ENCODE assay signal across 19 cellular contexts in genomic region chr4:125331116-125331515, GRCh38. TPM values are rescaled to one million over a fixed set of nuclear protein-coding genes. Genes with fewer than 3 reads are reported as not detected.
A peak's percentile ranks its signal among the peaks of the same experiment; 100 is the strongest.
DNase-seq lines count a peak whose midpoint lies in the region; ATAC-seq and TF ChIP-seq lines count a peak whose summit lies in the region.
"Had no signal": no experiment of that assay in that cellular context is flagged by ENCODE, and none has a peak within 500 bp of the region (broad histone marks: within the 10 kb centered on the region; RNA-seq: fewer than 3 reads in every experiment).

No MANE protein-coding gene starts in this region.

- H3K4me1 ChIP-seq in hepatocyte (ENCODE audit: insufficient read depth): no peaks in the 10 kb centered on the region
- H3K4me1 ChIP-seq: BE2C had no signal

- TF ChIP-seq CTCF in WERI-Rb-1 (IDR thresholded peaks at IDR 0.05; ENCODE audit: low read depth, low read length) (no peak), hepatocyte (IDR thresholded peaks at IDR 0.05; ENCODE audit: poor library complexity) (no peak)

- CTCF ChIA-PET in T-cell (lab: Charles Lee): no interaction called here

- no peaks in the 10 kb centered on the region for H3K9me3 Mint-ChIP-seq in T-cell
- H3K9me3 Mint-ChIP-seq: GM23338 had no signal

- H3K27ac ChIP-seq in WERI-Rb-1: no peak overlapping the region
- H3K27ac ChIP-seq in hepatocyte: no peak overlapping the region

- H3K4me3 Mint-ChIP-seq in T-cell: no peak overlapping the region
- H3K4me3 Mint-ChIP-seq: CD4-positive, CD25-positive, alpha-beta regulatory T cell; CD8-positive, alpha-beta memory T cell; GM23338; IgD-negative memory B cell had no signal

- POLR2A ChIA-PET in T-cell (lab: Charles Lee): no interaction called here

- no peaks in the 10 kb centered on the region for H3K4me1 Mint-ChIP-seq in T-cell
- H3K4me1 Mint-ChIP-seq: CD4-positive, CD25-positive, alpha-beta regulatory T cell; CD8-positive, alpha-beta memory T cell; GM23338; IgD-negative memory B cell had no signal

- peaks cover 90% of the 10 kb centered on the region for H3K79me2 ChIP-seq in hepatocyte

- no peak overlapping the region for H3K4me3 ChIP-seq in WERI-Rb-1 (ENCODE audit: low read depth, low read length)
- H3K4me3 ChIP-seq in hepatocyte: no peak overlapping the region
- H3K4me3 ChIP-seq: GM23338 had no signal

- no peaks in the 10 kb centered on the region for H3K9me3 ChIP-seq in WERI-Rb-1 (ENCODE audit: severe bottlenecking)
- no peaks in the 10 kb centered on the region for H3K9me3 ChIP-seq in hepatocyte (ENCODE audit: low read depth)
- H3K9me3 ChIP-seq: BE2C had no signal

- no peaks in the 10 kb centered on the region for H3K9me2 ChIP-seq in hepatocyte (replicated peaks; ENCODE audit: insufficient read depth)

- H3K27me3 ChIP-seq in WERI-Rb-1 (ENCODE audit: insufficient read depth, low read depth, severe bottlenecking): no peaks in the 10 kb centered on the region
- no peaks in the 10 kb centered on the region for H3K27me3 ChIP-seq in hepatocyte
- H3K27me3 ChIP-seq: BE2C had no signal

- 70% methylated on average over 2 of the region's 2 CpGs for WGBS in hepatocyte (ENCODE audit: low lambda C conversion rate, missing lambda C conversion rate)

- H3K27me3 Mint-ChIP-seq in T-cell: no peaks in the 10 kb centered on the region
- H3K27me3 Mint-ChIP-seq: CD4-positive, CD25-positive, alpha-beta regulatory T cell; CD8-positive, alpha-beta memory T cell; IgD-negative memory B cell had no signal

- H3K36me3 Mint-ChIP-seq in T-cell: no peaks in the 10 kb centered on the region
- H3K36me3 Mint-ChIP-seq: CD4-positive, CD25-positive, alpha-beta regulatory T cell; CD8-positive, alpha-beta memory T cell; IgD-negative memory B cell had no signal

- peak overlapping the region; percentile 56 for H3K4me2 ChIP-seq in hepatocyte
- H3K4me2 ChIP-seq: GM23338 had no signal

- peaks cover 34% of the 10 kb centered on the region for H4K20me1 ChIP-seq in hepatocyte (ENCODE audit: insufficient read depth, poor library complexity, severe bottlenecking)

- no peaks in the 10 kb centered on the region for H3K36me3 ChIP-seq in WERI-Rb-1
- H3K36me3 ChIP-seq in hepatocyte (replicated peaks; ENCODE audit: insufficient read depth, low read depth): no peaks in the 10 kb centered on the region
- H3K36me3 ChIP-seq: BE2C had no signal

- H2AFZ ChIP-seq in hepatocyte: no peak overlapping the region
- H2AFZ ChIP-seq: GM23338 had no signal

- H3K27ac Mint-ChIP-seq in T-cell: no peak overlapping the region
- H3K27ac Mint-ChIP-seq: CD8-positive, alpha-beta memory T cell; GM23338; IgD-negative memory B cell had no signal

- no peak for ATAC-seq in T-cell (replicated peaks in 1 of 4)
- ATAC-seq in HG02642 (IDR thresholded peaks at IDR 0.05; ENCODE audit: poor library complexity, unreplicated experiment): no peak
- ATAC-seq: GM23338 had no signal

- peak; percentile 3 for DNase-seq in SIG-M5 treated with dmso at 0.1 percent for 504 hours (lab: John Stamatoyannopoulos, UW; ENCODE audit: unreplicated experiment)
- no peak for DNase-seq in SIG-M5 (lab: John Stamatoyannopoulos, UW)
- DNase-seq in WERI-Rb-1: peak; percentile 41
- no peak for DNase-seq in hepatocyte (ENCODE audit: low spot score)
- peak; percentile 39 for DNase-seq in renal cortical epithelial cell (ENCODE audit: low read depth)
- no peak for DNase-seq in T-cell
- no peak for DNase-seq in RPMI8226
- DNase-seq: 8988T; BE2C; C1 segment of cervical spinal cord; CD4-positive, CD25-positive, alpha-beta regulatory T cell; CD8-positive, alpha-beta memory T cell; COR-L47; DMS79; GDM1; HCEC 1CT had no signal

RNA-seq across cellular contexts. Expression of gene FAT4, which starts 16.4 kb away (rescaled TPM):
- 59.5 and 61.8 TPM in 2 replicates for total RNA-seq in hepatocyte
- polyA plus RNA-seq in hepatocyte: 2.9 and 3.3 TPM in 2 replicates
- total RNA-seq in renal cortical epithelial cell: 2.3 and 7.7 TPM in 2 replicates
- under 1 TPM; 0.02 to 0.19 (median 0.06) TPM for total RNA-seq in T-cell
- polyA plus RNA-seq: CD4-positive, CD25-positive, alpha-beta regulatory T cell; CD8-positive, alpha-beta memory T cell; IgD-negative memory B cell had no signal

Comparison
In these comparisons a context has a peak if more than half of its experiments do, and no peak if none do; other contexts are left out.
1. DNase-seq: peak in SIG-M5 treated with dmso at 0.1 percent for 504 hours (single experiment), WERI-Rb-1 (single experiment) and renal cortical epithelial cell (single experiment); none in SIG-M5 (single experiment), hepatocyte (single experiment), T-cell (0 of 34) and RPMI8226 (single experiment).